Comparison of ENCODE assay signal across 1 cellular context in genomic region chr20:17969884-17970409, GRCh38.
TF ChIP-seq lines count a peak whose summit lies in the region.

No MANE protein-coding gene starts in this region.

TF ChIP-seq in HCT116, 20 proteins besides CTCF, POLR2A, EP300 and RAD21 (continued from another document):
- TF ChIP-seq REST (IDR thresholded peaks at IDR 0.05; ENCODE audit: low read depth) (no peak), ATF3 (IDR thresholded peaks at IDR 0.05) (no peak), ELF1 (IDR thresholded peaks at IDR 0.05; ENCODE audit: borderline replicate concordance, low read depth) (0 out of 2 replicates have a peak, but pooled peaks have one; percentile 14), MAX (IDR thresholded peaks at IDR 0.05) (no peak), SIN3A (IDR thresholded peaks at IDR 0.05; ENCODE audit: low read depth) (0 out of 2 replicates have a peak, but pooled peaks have one; percentile 8), EGR1 (IDR thresholded peaks at IDR 0.05; ENCODE audit: low read depth) (no peak)
TF ChIP-seq in HCT116: peak in this region for 3.
